In the genomic region with DNA sequence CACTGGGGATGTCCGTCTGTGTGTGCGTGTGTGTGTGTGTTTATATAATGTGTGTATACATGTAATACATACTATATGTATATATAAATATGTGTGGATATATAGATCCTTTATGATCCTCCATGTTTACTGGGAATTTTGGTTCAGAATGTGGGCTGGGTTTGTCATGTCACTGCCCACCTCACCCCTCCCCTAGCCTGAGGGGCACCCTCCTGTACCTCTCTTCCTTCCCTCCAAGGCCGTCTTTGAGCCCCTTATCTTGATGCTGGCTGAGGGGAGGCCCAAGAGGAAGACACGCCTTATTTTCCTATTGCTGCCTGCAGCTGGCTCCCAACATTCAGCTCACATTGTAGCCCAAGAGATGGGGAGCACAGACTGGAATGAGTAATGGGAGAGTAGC, we compare ENCODE assay signal across 14 cellular contexts. TPM values are rescaled to one million over a fixed set of nuclear protein-coding genes. Genes with fewer than 3 reads are reported as not detected.
DNase-seq lines count a peak whose midpoint lies in the region; ATAC-seq and TF ChIP-seq lines count a peak whose summit lies in the region.
"Had no signal": no experiment of that assay in that cellular context is flagged by ENCODE, and none has a peak within 500 bp of the region (broad histone marks: within the 10 kb centered on the region; RNA-seq: fewer than 3 reads in every experiment).

No MANE protein-coding gene starts in this region.

- H3K36me3 Mint-ChIP-seq in CD4-positive, alpha-beta T cell (ENCODE audit: low read depth), result peaks cover 67% of the 10 kb centered on the region

- H3K27ac Mint-ChIP-seq in CD4-positive, alpha-beta T cell, result peak overlapping the region; percentile 91
- H3K27ac Mint-ChIP-seq: dendritic cell treated with granulocyte-macrophage colony-stimulating factor and Interleukin-4, amounts not matched to agents 40 ng/mL and 50 ng/mL, for 4 days; WTC11 had no signal

- TF ChIP-seq CTCF in CD4-positive, alpha-beta T cell (IDR thresholded peaks at IDR 0.05), result no peak
- TF ChIP-seq CTCF in RWPE1 (conservative IDR thresholded peaks at IDR 0.05; ENCODE audit: low read depth) (no peak), foreskin fibroblast (IDR thresholded peaks at IDR 0.05; ENCODE audit: low read depth, low read length) (no peak), gastrocnemius medialis (IDR thresholded peaks at IDR 0.05 in 4 of 5, conservative IDR thresholded peaks at IDR 0.05 in 1 of 5) (no peak)

- POLR2A ChIA-PET in CD4-positive, alpha-beta T cell (lab: Charles Lee), result no interaction called here
- POLR2A ChIA-PET in RWPE1 (lab: Yijun Ruan, JAX; ENCODE audit: low non-redundant PET), result no interaction called here

- H3K27ac ChIP-seq in CD4-positive, alpha-beta T cell (ENCODE audit: low read depth, low read length), result no peak overlapping the region
- peak overlapping the region; percentile 98 for H3K27ac ChIP-seq in RWPE1
- H3K27ac ChIP-seq in gastrocnemius medialis, result peak overlapping the region; percentile 92 to 98 (median 94)

- H3K27me3 Mint-ChIP-seq in CD4-positive, alpha-beta T cell, result no peaks in the 10 kb centered on the region
- H3K27me3 Mint-ChIP-seq: dendritic cell treated with granulocyte-macrophage colony-stimulating factor and Interleukin-4, amounts not matched to agents 40 ng/mL and 50 ng/mL, for 4 days had no signal

- H3K36me3 ChIP-seq in gastrocnemius medialis, result peaks cover 0 to 29% of the 10 kb centered on the region in 2 donors

- H3K4me3 Mint-ChIP-seq in CD4-positive, alpha-beta T cell, result peak overlapping the region; percentile 96

- H3K4me1 ChIP-seq in gastrocnemius medialis, result peaks cover 33 to 41% of the 10 kb centered on the region in 2 donors

- H3K9me3 ChIP-seq in CD4-positive, alpha-beta T cell (ENCODE audit: control insufficient read depth, low read length), result no peaks in the 10 kb centered on the region
- no peaks in the 10 kb centered on the region for H3K9me3 ChIP-seq in gastrocnemius medialis

- no peak for DNase-seq in CD4-positive, alpha-beta T cell
- DNase-seq in RWPE1 (ENCODE audit: low spot score) (no peak), foreskin fibroblast (no peak), gastrocnemius medialis (peak in 1 of 2 donors; percentile 14), OCI-M2 (lab: John Stamatoyannopoulos, UW; ENCODE audit: unreplicated experiment) (no peak), iPS-NIHi11 (ENCODE audit: low spot score) (no peak)
- DNase-seq: activated gamma-delta T cell treated with Interleukin-2 at 50 U/mL for 16 hours; KG1; RPMI8226; stimulated activated CD4-positive, alpha-beta T cell treated with anti-CD3 and anti-CD28 coated beads, Interleukin-15, amount 100 ng/mL, for 24 hours had no signal

- no peaks in the 10 kb centered on the region for H3K9me3 Mint-ChIP-seq in CD4-positive, alpha-beta T cell
- H3K9me3 Mint-ChIP-seq: dendritic cell treated with granulocyte-macrophage colony-stimulating factor and Interleukin-4, amounts not matched to agents 40 ng/mL and 50 ng/mL, for 4 days had no signal

- intact Hi-C loops in CD4-positive, alpha-beta T cell (cut with DNase I, micrococcal nuclease), result loop anchor here in 1 of 2 experiments (10.0 kb wide), 2 partner anchors 472 to 938 kb away; partner anchors contain the start of gene MRPS25
- intact Hi-C loops in gastrocnemius medialis (cut with DNase I; ENCODE audit: low total_unique reads), result loop anchor here (5.0 to 10.0 kb wide), 4 partner anchors 158 to 820 kb away; partner anchors contain the start of genes CCDC174, HDAC11 and NR2C2

- peak overlapping the region; percentile 83 to 98 for H3K4me3 ChIP-seq in foreskin fibroblast (ENCODE audit: low read depth in 1 of 2, low read length in 2 of 2)
- H3K4me3 ChIP-seq in gastrocnemius medialis, result peak overlapping the region in 2 of 4 donors; percentile 14 to 68

- TF ChIP-seq POLR2A in gastrocnemius medialis (IDR thresholded peaks at IDR 0.05), result no peak

- no peaks in the 10 kb centered on the region for H3K27me3 ChIP-seq in CD4-positive, alpha-beta T cell (ENCODE audit: control insufficient read depth, insufficient read depth, low read length)
- H3K27me3 ChIP-seq in gastrocnemius medialis, result no peaks in the 10 kb centered on the region

- ATAC-seq in CD4-positive, alpha-beta T cell (ENCODE audit: poor library complexity), result no peak
- no peak for ATAC-seq in gastrocnemius medialis
- no peak for ATAC-seq in HG02840 (IDR thresholded peaks at IDR 0.05; ENCODE audit: low FRiP score, unreplicated experiment)
- ATAC-seq in HG03139 (IDR thresholded peaks at IDR 0.05; ENCODE audit: unreplicated experiment), result no peak
- ATAC-seq: WTC11 had no signal

- peaks cover 60% of the 10 kb centered on the region for H3K4me1 Mint-ChIP-seq in CD4-positive, alpha-beta T cell (ENCODE audit: low read depth)

- CTCF ChIA-PET in CD4-positive, alpha-beta T cell (lab: Charles Lee), result interaction anchor here (1.2 to 1.4 kb wide), 2 partner anchors 15 to 52 kb away, joined by 3 to 5 read pairs; partner anchors contain the start of genes LSM3 and XPC
- CTCF ChIA-PET in RWPE1 (lab: Yijun Ruan, JAX), result no interaction called here

- in situ Hi-C loops in gastrocnemius medialis (cut with MboI; ENCODE audit: low sequenced_read_pairs in 4 of 4), result loop anchor here in 2 of 4 donors (10.0 to 25.0 kb wide), 2 partner anchors 232 to 935 kb away; partner anchors contain the start of gene MRPS25 (in 1 of the 2)

RNA-seq across cellular contexts. Expression of gene TMEM43, which starts 2.3 kb away (rescaled TPM):
- total RNA-seq in CD4-positive, alpha-beta T cell, result 10 to 100 TPM; 24.8 to 27.6 TPM
- 100 to 1,000 TPM in 1 of 4 donors, 10 to 100 TPM in 3; 68.2 to 128 (median 78.6) TPM for total RNA-seq in gastrocnemius medialis

RNA-seq across cellular contexts. Expression of gene CHCHD4, which starts 2.4 kb away (rescaled TPM):
- total RNA-seq in CD4-positive, alpha-beta T cell, result 1 to 10 TPM in 1 of 2 experiments, under 1 TPM in 1; 0.50 to 1.1 TPM
- total RNA-seq in gastrocnemius medialis, result 10 to 100 TPM; 16.2 to 49.4 (median 22.8) TPM

RNA-seq across cellular contexts. Expression of gene XPC, which starts 51.3 kb away (rescaled TPM):
- 10 to 100 TPM; 59.2 to 65.1 TPM for total RNA-seq in CD4-positive, alpha-beta T cell
- total RNA-seq in gastrocnemius medialis, result 10 to 100 TPM; 22.0 to 30.6 (median 27.0) TPM

RNA-seq across cellular contexts. Expression of gene LSM3, which starts 51.5 kb away (rescaled TPM):
- total RNA-seq in CD4-positive, alpha-beta T cell, result 1 to 10 TPM; 6.5 to 6.9 TPM
- total RNA-seq in gastrocnemius medialis, result 10 to 100 TPM; 11.6 to 16.8 (median 14.2) TPM

Comparison
In these comparisons a context has a peak if more than half of its experiments do, and no peak if none do; other contexts are left out.
1. RNA of gene CHCHD4, which starts 2.4 kb away (total RNA-seq): 16.2 to 49.4 TPM in gastrocnemius medialis; 0.50 to 1.1 TPM in CD4-positive, alpha-beta T cell; every median in the first group is over 4 times any median in the second.